ENCODE assay signal across 21 cellular contexts in the genomic region with DNA sequence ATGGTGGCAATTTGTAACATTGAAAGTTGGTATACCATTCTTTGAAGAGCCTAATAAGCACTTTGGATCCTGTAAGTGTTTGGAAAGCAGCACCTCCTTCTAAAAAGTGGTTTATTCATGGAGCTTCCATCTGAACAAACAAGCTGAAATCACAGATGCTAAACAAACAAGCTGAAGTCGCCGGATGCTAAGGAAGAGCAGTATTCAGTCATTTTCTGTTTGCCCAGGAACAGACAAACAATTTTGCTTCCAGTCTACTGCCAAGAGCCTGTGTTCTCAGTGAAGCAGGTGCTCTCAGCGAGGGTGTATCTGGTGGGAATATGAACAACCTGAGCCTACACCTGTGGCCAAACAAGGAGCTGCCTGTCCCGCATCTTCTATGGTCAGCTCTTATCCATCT. TPM values are rescaled to one million over a fixed set of nuclear protein-coding genes. Genes with fewer than 3 reads are reported as not detected.
DNase-seq lines count a peak whose midpoint lies in the region; ATAC-seq, FAIRE-seq and TF ChIP-seq lines count a peak whose summit lies in the region.
"Had no signal": no experiment of that assay in that cellular context is flagged by ENCODE, and none has a peak within 500 bp of the region (broad histone marks: within the 10 kb centered on the region; RNA-seq: fewer than 3 reads in every experiment).

No MANE protein-coding gene starts in this region.

- no peak for TF ChIP-seq POLR2A in prostate gland (IDR thresholded peaks at IDR 0.05)

- TF ChIP-seq CTCF in prostate gland (IDR thresholded peaks at IDR 0.05), result no peak

- no peak overlapping the region for H3K27ac ChIP-seq in prostate gland

- no peak overlapping the region for H3K4me3 ChIP-seq in prostate gland
- H3K4me3 ChIP-seq: breast epithelium had no signal

- H3K27me3 ChIP-seq in prostate gland (replicated peaks; ENCODE audit: insufficient read depth), result no peaks in the 10 kb centered on the region
- H3K27me3 ChIP-seq: breast epithelium had no signal

- no peaks in the 10 kb centered on the region for H3K36me3 ChIP-seq in prostate gland
- H3K36me3 ChIP-seq: breast epithelium had no signal

- 39% methylated on average over 4 of the region's 4 CpGs for WGBS in prostate gland

- no peaks in the 10 kb centered on the region for H3K4me1 ChIP-seq in prostate gland (replicated peaks)
- H3K4me1 ChIP-seq: breast epithelium had no signal

- FAIRE-seq in RCC 7860 (lab: Jason Lieb, UNC), result no peak
- FAIRE-seq: endometrium, GM18507 had no signal

- H3K9me3 ChIP-seq in prostate gland, result no peaks in the 10 kb centered on the region
- H3K9me3 ChIP-seq: breast epithelium had no signal

- ATAC-seq in GM18519 (IDR thresholded peaks at IDR 0.05; ENCODE audit: low FRiP score, unreplicated experiment), result no peak
- no peak for ATAC-seq in GM18909 (IDR thresholded peaks at IDR 0.05; ENCODE audit: poor library complexity, unreplicated experiment)

- DNase-seq in DMS79 (lab: John Stamatoyannopoulos, UW) (peak; percentile 61), NCI-H187 (lab: John Stamatoyannopoulos, UW) (peak; percentile 11 to 32), NCI-H510A treated with DMSO at 0.1 percent for 48 hours (lab: John Stamatoyannopoulos, UW) (peak; percentile 92), prostate gland (ENCODE audit: low spot score) (peak; percentile 13), RCC 7860 (ENCODE audit: low spot score) (no peak)
- DNase-seq: activated CD4-positive, alpha-beta T cell treated with anti-CD3 and anti-CD28 coated beads for 1 hour; cortex of kidney; glutamatergic neuron; GOT3; NCI-H1694 treated with DMSO at 0.1 percent for 48 hours; NK-92 treated with Interleukin-12 subunit alpha and Interleukin-12 subunit beta, amount 100 ng/mL, for 24 hours; retina; RPMI8226; T1000 had no signal

- intact Hi-C loops in prostate gland (cut with DNase I), result no loop called here

RNA-seq across cellular contexts. Expression of a gene that starts 6.3 kb away (rescaled TPM):
- 1 to 10 TPM; 1.8 to 6.2 TPM for total RNA-seq in prostate gland
- total RNA-seq: activated CD8-positive, alpha-beta memory T cell treated with anti-CD3 and anti-CD28 coated beads for 36 hours; HT1080 had no signal

RNA-seq across cellular contexts. Expression of a gene that starts 37.4 kb away (rescaled TPM):
- 10 to 100 TPM; 52.3 to 85.6 TPM for total RNA-seq in prostate gland
